1 cellular context compared by ENCODE assay signal in the genomic region with DNA sequence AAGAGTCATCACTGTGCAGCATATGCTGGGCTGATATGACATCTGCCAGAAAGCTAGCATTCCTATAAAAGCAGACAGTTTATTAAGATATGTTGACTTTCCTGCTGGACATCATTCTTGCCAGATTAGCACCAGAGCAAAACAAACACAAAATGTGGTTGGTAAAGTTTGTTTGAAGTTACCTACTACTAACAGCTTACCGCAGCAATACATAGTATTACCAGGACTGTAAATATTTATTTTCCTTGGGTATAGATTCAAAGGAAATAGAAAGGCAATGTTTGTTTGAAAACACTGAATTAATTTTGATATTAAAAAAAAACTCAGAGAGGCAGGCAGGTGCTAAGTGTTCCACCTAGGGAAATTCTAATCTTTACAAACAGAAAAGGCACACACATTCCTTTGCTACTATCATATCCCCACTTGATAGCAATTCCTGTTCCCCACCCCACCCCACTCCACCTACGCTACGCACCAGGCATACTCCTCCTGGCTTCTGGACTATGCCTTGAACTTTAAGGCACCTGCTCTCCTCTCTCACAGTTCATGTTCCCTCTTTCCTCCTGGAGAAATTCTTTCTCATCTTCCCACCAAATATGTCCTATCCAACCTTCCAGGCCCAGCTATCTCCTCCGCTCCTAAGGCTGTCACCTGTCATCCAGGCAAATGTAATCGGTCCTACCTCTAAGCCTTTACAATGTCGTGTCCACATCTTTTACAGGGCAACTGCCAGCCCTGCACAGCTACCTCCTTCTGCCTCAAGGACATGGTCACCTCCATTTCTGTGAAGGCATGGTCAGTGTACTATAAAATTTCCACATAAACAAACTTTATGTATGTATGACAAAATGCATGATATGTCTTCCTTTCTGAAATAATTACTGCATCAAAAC.
TF ChIP-seq lines count a peak whose summit lies in the region.

No MANE protein-coding gene starts in this region.

TF ChIP-seq in HepG2, 621 proteins besides CTCF, POLR2A, EP300 and RAD21 (continued from another document and continues in another):
- TF ChIP-seq, protein P1, sequence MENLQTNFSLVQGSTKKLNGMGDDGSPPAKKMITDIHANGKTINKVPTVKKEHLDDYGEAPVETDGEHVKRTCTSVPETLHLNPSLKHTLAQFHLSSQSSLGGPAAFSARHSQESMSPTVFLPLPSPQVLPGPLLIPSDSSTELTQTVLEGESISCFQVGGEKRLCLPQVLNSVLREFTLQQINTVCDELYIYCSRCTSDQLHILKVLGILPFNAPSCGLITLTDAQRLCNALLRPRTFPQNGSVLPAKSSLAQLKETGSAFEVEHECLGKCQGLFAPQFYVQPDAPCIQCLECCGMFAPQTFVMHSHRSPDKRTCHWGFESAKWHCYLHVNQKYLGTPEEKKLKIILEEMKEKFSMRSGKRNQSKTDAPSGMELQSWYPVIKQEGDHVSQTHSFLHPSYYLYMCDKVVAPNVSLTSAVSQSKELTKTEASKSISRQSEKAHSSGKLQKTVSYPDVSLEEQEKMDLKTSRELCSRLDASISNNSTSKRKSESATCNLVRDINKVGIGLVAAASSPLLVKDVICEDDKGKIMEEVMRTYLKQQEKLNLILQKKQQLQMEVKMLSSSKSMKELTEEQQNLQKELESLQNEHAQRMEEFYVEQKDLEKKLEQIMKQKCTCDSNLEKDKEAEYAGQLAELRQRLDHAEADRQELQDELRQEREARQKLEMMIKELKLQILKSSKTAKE (CRISPR knock-in tag; IDR thresholded peaks at IDR 0.05; ENCODE audit: borderline replicate concordance): no peak
- TF ChIP-seq SATB2 (CRISPR knock-in tag; IDR thresholded peaks at IDR 0.05) (no peak), ZNF607 (CRISPR knock-in tag; IDR thresholded peaks at IDR 0.05; ENCODE audit: borderline replicate concordance) (no peak), SRSF1 (optimal IDR thresholded peaks at IDR 0.05; ENCODE audit: low read depth, low read length) (no peak), ZBTB38 (CRISPR knock-in tag; IDR thresholded peaks at IDR 0.05) (no peak), REPIN1 (CRISPR knock-in tag; IDR thresholded peaks at IDR 0.05; ENCODE audit: borderline replicate concordance, low read depth) (no peak), SRF (IDR thresholded peaks at IDR 0.05; ENCODE audit: low read depth, low read length) (no peak), SNRNP70 (IDR thresholded peaks at IDR 0.05; ENCODE audit: low read depth, low read length) (no peak), SUZ12 (IDR thresholded peaks at IDR 0.05; ENCODE audit: low read depth, low read length) (no peak), NKX3-1 (CRISPR knock-in tag; IDR thresholded peaks at IDR 0.05) (0 out of 2 replicates have a peak, but pooled peaks have one; percentile 33), KLF16 (CRISPR knock-in tag; IDR thresholded peaks at IDR 0.05) (no peak), ZNF558 (CRISPR knock-in tag; IDR thresholded peaks at IDR 0.05; ENCODE audit: borderline replicate concordance) (no peak), LCORL (IDR thresholded peaks at IDR 0.05) (no peak), LCORL (CRISPR knock-in tag; IDR thresholded peaks at IDR 0.05) (no peak), TBX2 (CRISPR knock-in tag; IDR thresholded peaks at IDR 0.05; ENCODE audit: borderline replicate concordance) (peak; percentile 39; the same call in 1 of the 2 replicates), FOXA1 (IDR thresholded peaks at IDR 0.05) (peak; percentile 44; the same call in 1 of the 2 replicates), FOXA1 (CRISPR knock-in tag; IDR thresholded peaks at IDR 0.05) (peak; percentile 79), DNMT3B (CRISPR knock-in tag; conservative IDR thresholded peaks at IDR 0.05) (no peak), ZNF841 (CRISPR knock-in tag; IDR thresholded peaks at IDR 0.05; ENCODE audit: borderline replicate concordance) (no peak), ATF1 (CRISPR knock-in tag; IDR thresholded peaks at IDR 0.05) (no peak), ZC3H4 (CRISPR knock-in tag; IDR thresholded peaks at IDR 0.05; ENCODE audit: borderline replicate concordance) (no peak), NFE2L1 (CRISPR knock-in tag; IDR thresholded peaks at IDR 0.05; ENCODE audit: borderline replicate concordance) (no peak), ZNF547 (CRISPR knock-in tag; IDR thresholded peaks at IDR 0.05) (no peak), ONECUT2 (CRISPR knock-in tag; IDR thresholded peaks at IDR 0.05) (no peak), ZNF263 (CRISPR knock-in tag; IDR thresholded peaks at IDR 0.05) (no peak), ISX (CRISPR knock-in tag; conservative IDR thresholded peaks at IDR 0.05) (no peak), MAFF (IDR thresholded peaks at IDR 0.05; ENCODE audit: low read depth, low read length) (0 out of 2 replicates have a peak, but pooled peaks have one; percentile 14), ZFP41 (CRISPR knock-in tag; IDR thresholded peaks at IDR 0.05; ENCODE audit: borderline replicate concordance) (no peak)
- TF ChIP-seq, protein P2, sequence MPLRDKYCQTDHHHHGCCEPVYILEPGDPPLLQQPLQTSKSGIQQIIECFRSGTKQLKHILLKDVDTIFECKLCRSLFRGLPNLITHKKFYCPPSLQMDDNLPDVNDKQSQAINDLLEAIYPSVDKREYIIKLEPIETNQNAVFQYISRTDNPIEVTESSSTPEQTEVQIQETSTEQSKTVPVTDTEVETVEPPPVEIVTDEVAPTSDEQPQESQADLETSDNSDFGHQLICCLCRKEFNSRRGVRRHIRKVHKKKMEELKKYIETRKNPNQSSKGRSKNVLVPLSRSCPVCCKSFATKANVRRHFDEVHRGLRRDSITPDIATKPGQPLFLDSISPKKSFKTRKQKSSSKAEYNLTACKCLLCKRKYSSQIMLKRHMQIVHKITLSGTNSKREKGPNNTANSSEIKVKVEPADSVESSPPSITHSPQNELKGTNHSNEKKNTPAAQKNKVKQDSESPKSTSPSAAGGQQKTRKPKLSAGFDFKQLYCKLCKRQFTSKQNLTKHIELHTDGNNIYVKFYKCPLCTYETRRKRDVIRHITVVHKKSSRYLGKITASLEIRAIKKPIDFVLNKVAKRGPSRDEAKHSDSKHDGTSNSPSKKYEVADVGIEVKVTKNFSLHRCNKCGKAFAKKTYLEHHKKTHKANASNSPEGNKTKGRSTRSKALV (CRISPR knock-in tag; IDR thresholded peaks at IDR 0.05): no peak
- TF ChIP-seq, protein P3, sequence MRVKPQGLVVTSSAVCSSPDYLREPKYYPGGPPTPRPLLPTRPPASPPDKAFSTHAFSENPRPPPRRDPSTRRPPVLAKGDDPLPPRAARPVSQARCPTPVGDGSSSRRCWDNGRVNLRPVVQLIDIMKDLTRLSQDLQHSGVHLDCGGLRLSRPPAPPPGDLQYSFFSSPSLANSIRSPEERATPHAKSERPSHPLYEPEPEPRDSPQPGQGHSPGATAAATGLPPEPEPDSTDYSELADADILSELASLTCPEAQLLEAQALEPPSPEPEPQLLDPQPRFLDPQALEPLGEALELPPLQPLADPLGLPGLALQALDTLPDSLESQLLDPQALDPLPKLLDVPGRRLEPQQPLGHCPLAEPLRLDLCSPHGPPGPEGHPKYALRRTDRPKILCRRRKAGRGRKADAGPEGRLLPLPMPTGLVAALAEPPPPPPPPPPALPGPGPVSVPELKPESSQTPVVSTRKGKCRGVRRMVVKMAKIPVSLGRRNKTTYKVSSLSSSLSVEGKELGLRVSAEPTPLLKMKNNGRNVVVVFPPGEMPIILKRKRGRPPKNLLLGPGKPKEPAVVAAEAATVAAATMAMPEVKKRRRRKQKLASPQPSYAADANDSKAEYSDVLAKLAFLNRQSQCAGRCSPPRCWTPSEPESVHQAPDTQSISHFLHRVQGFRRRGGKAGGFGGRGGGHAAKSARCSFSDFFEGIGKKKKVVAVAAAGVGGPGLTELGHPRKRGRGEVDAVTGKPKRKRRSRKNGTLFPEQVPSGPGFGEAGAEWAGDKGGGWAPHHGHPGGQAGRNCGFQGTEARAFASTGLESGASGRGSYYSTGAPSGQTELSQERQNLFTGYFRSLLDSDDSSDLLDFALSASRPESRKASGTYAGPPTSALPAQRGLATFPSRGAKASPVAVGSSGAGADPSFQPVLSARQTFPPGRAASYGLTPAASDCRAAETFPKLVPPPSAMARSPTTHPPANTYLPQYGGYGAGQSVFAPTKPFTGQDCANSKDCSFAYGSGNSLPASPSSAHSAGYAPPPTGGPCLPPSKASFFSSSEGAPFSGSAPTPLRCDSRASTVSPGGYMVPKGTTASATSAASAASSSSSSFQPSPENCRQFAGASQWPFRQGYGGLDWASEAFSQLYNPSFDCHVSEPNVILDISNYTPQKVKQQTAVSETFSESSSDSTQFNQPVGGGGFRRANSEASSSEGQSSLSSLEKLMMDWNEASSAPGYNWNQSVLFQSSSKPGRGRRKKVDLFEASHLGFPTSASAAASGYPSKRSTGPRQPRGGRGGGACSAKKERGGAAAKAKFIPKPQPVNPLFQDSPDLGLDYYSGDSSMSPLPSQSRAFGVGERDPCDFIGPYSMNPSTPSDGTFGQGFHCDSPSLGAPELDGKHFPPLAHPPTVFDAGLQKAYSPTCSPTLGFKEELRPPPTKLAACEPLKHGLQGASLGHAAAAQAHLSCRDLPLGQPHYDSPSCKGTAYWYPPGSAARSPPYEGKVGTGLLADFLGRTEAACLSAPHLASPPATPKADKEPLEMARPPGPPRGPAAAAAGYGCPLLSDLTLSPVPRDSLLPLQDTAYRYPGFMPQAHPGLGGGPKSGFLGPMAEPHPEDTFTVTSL (CRISPR knock-in tag; IDR thresholded peaks at IDR 0.05; ENCODE audit: borderline replicate concordance): peak; percentile 33; the same call in 1 of the 2 replicates
- TF ChIP-seq, protein P4, sequence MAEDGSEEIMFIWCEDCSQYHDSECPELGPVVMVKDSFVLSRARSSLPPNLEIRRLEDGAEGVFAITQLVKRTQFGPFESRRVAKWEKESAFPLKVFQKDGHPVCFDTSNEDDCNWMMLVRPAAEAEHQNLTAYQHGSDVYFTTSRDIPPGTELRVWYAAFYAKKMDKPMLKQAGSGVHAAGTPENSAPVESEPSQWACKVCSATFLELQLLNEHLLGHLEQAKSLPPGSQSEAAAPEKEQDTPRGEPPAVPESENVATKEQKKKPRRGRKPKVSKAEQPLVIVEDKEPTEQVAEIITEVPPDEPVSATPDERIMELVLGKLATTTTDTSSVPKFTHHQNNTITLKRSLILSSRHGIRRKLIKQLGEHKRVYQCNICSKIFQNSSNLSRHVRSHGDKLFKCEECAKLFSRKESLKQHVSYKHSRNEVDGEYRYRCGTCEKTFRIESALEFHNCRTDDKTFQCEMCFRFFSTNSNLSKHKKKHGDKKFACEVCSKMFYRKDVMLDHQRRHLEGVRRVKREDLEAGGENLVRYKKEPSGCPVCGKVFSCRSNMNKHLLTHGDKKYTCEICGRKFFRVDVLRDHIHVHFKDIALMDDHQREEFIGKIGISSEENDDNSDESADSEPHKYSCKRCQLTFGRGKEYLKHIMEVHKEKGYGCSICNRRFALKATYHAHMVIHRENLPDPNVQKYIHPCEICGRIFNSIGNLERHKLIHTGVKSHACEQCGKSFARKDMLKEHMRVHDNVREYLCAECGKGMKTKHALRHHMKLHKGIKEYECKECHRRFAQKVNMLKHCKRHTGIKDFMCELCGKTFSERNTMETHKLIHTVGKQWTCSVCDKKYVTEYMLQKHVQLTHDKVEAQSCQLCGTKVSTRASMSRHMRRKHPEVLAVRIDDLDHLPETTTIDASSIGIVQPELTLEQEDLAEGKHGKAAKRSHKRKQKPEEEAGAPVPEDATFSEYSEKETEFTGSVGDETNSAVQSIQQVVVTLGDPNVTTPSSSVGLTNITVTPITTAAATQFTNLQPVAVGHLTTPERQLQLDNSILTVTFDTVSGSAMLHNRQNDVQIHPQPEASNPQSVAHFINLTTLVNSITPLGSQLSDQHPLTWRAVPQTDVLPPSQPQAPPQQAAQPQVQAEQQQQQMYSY (CRISPR knock-in tag; IDR thresholded peaks at IDR 0.05): no peak
- TF ChIP-seq, protein P5, sequence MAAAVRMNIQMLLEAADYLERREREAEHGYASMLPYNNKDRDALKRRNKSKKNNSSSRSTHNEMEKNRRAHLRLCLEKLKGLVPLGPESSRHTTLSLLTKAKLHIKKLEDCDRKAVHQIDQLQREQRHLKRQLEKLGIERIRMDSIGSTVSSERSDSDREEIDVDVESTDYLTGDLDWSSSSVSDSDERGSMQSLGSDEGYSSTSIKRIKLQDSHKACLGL (CRISPR knock-in tag; IDR thresholded peaks at IDR 0.05): no peak
- TF ChIP-seq, protein P6, sequence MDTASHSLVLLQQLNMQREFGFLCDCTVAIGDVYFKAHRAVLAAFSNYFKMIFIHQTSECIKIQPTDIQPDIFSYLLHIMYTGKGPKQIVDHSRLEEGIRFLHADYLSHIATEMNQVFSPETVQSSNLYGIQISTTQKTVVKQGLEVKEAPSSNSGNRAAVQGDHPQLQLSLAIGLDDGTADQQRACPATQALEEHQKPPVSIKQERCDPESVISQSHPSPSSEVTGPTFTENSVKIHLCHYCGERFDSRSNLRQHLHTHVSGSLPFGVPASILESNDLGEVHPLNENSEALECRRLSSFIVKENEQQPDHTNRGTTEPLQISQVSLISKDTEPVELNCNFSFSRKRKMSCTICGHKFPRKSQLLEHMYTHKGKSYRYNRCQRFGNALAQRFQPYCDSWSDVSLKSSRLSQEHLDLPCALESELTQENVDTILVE (CRISPR knock-in tag; IDR thresholded peaks at IDR 0.05): no peak
- TF ChIP-seq, protein P7, sequence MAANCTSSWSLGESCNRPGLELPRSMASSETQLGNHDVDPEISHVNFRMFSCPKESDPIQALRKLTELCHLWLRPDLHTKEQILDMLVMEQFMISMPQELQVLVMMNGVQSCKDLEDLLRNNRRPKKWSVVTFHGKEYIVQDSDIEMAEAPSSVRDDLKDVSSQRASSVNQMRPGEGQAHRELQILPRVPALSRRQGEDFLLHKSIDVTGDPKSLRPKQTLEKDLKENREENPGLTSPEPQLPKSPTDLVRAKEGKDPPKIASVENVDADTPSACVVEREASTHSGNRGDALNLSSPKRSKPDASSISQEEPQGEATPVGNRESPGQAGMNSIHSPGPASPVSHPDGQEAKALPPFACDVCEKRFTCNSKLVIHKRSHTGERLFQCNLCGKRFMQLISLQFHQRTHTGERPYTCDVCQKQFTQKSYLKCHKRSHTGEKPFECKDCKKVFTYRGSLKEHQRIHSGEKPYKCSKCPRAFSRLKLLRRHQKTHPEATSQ (CRISPR knock-in tag; IDR thresholded peaks at IDR 0.05; ENCODE audit: borderline replicate concordance): no peak
- TF ChIP-seq, protein P8, sequence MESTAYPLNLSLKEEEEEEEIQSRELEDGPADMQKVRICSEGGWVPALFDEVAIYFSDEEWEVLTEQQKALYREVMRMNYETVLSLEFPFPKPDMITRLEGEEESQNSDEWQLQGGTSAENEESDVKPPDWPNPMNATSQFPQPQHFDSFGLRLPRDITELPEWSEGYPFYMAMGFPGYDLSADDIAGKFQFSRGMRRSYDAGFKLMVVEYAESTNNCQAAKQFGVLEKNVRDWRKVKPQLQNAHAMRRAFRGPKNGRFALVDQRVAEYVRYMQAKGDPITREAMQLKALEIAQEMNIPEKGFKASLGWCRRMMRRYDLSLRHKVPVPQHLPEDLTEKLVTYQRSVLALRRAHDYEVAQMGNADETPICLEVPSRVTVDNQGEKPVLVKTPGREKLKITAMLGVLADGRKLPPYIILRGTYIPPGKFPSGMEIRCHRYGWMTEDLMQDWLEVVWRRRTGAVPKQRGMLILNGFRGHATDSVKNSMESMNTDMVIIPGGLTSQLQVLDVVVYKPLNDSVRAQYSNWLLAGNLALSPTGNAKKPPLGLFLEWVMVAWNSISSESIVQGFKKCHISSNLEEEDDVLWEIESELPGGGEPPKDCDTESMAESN (CRISPR knock-in tag; conservative IDR thresholded peaks at IDR 0.05): no peak
- TF ChIP-seq, protein P9, sequence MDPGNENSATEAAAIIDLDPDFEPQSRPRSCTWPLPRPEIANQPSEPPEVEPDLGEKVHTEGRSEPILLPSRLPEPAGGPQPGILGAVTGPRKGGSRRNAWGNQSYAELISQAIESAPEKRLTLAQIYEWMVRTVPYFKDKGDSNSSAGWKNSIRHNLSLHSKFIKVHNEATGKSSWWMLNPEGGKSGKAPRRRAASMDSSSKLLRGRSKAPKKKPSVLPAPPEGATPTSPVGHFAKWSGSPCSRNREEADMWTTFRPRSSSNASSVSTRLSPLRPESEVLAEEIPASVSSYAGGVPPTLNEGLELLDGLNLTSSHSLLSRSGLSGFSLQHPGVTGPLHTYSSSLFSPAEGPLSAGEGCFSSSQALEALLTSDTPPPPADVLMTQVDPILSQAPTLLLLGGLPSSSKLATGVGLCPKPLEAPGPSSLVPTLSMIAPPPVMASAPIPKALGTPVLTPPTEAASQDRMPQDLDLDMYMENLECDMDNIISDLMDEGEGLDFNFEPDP (CRISPR knock-in tag; conservative IDR thresholded peaks at IDR 0.05): no peak
